ENCODE assay signal across 31 cellular contexts in the genomic region with DNA sequence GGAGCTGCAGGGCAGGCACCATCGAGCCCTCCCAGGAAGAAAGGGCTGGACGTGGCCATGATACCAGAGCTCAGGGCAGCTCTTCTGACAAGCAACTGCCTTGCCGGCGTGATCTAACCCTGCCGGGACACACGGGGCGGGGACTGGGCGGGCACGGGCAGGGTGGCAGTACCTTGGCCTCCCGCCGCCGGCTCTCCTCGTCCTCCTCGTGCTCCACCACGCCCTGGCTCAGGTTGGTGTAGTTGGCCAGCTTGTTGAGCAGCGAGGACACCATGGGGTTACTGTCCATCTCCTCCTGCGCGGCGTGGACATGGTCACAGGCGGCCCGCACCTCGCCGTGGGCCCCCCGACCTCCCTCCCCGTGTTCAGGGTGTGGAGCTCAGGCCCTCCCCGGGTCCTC. TPM values are rescaled to one million over a fixed set of nuclear protein-coding genes. Genes with fewer than 3 reads are reported as not detected.
DNase-seq lines count a peak whose midpoint lies in the region; ATAC-seq and TF ChIP-seq lines count a peak whose summit lies in the region.
"Had no signal": no experiment of that assay in that cellular context is flagged by ENCODE, and none has a peak within 500 bp of the region (broad histone marks: within the 10 kb centered on the region; RNA-seq: fewer than 3 reads in every experiment).

No MANE protein-coding gene starts in this region.

- no peak for TF ChIP-seq RAD21 in liver (IDR thresholded peaks at IDR 0.05)

- H3K9ac ChIP-seq in duodenal mucosa (ENCODE audit: low read depth in 1 of 2, low read length in 2 of 2) (no peak overlapping the region), liver (ENCODE audit: low read depth in 1 of 2, low read length in 2 of 2) (no peak overlapping the region)

- H3K36me3 Mint-ChIP-seq in IgD-negative memory B cell, result no peaks in the 10 kb centered on the region
- H3K36me3 Mint-ChIP-seq: natural killer cell had no signal

- no peaks in the 10 kb centered on the region for H3K27me3 Mint-ChIP-seq in IgD-negative memory B cell
- H3K27me3 Mint-ChIP-seq: B cell; central memory CD8-positive, alpha-beta T cell; dendritic cell treated with granulocyte-macrophage colony-stimulating factor and Interleukin-4, amounts not matched to agents 40 ng/mL and 50 ng/mL, for 4 days; T-helper 17 cell had no signal

- TF ChIP-seq CTCF in 22Rv1 (IDR thresholded peaks at IDR 0.05) (no peak), liver (IDR thresholded peaks at IDR 0.05; ENCODE audit: low read depth, low read length, missing input control) (no peak)

- no peaks in the 10 kb centered on the region for H3K27me3 ChIP-seq in duodenal mucosa (ENCODE audit: control insufficient read depth in 1 of 2, insufficient read depth in 2 of 2, low read length in 2 of 2)
- no peaks in the 10 kb centered on the region for H3K27me3 ChIP-seq in liver (ENCODE audit: control insufficient read depth in 4 of 4, insufficient read depth in 4 of 4, low read length in 3 of 4)
- H3K27me3 ChIP-seq in H7 (ENCODE audit: control insufficient read depth, insufficient read depth, low read length), result no peaks in the 10 kb centered on the region
- H3K27me3 ChIP-seq: uterus had no signal

- H3K4me1 Mint-ChIP-seq in IgD-negative memory B cell, result peaks cover 5 to 6% (median 5%) of the 10 kb centered on the region in 3 donors

- H3K27ac ChIP-seq in 22Rv1 (peak overlapping the region; percentile 40; the same call in 1 of the 2 replicates), duodenal mucosa (ENCODE audit: low read depth, low read length) (peak overlapping the region; percentile 10), liver (ENCODE audit: low read depth in 1 of 2, low read length in 2 of 2) (peak overlapping the region in 1 of 2 donors; percentile 15)
- H3K27ac ChIP-seq: prostate gland, uterus had no signal

- WGBS in liver, result 41% methylated on average over 26 of the region's 26 CpGs

- H3K9me3 ChIP-seq in duodenal mucosa (ENCODE audit: control insufficient read depth in 1 of 2, low read length in 2 of 2) (no peaks in the 10 kb centered on the region), liver (ENCODE audit: control insufficient read depth in 4 of 4, low read length in 3 of 4) (no peaks in the 10 kb centered on the region)
- H3K9me3 ChIP-seq: prostate gland, uterus had no signal

- no peak for ATAC-seq in GM19452 (IDR thresholded peaks at IDR 0.05; ENCODE audit: unreplicated experiment)
- ATAC-seq: activated CD4-positive, CD25-positive, alpha-beta regulatory T cell treated with anti-CD3 and anti-CD28 coated beads, Interleukin-2, amount 50 U/mL, for 24 hours; GM12878; T-helper 17 cell had no signal

- H3K36me3 ChIP-seq in duodenal mucosa (ENCODE audit: control insufficient read depth in 1 of 2, insufficient read depth in 2 of 2, low read length in 2 of 2) (peaks cover 17 to 41% of the 10 kb centered on the region in 2 donors), liver (ENCODE audit: control insufficient read depth in 4 of 4, insufficient read depth in 3 of 4, low read depth in 1 of 4, low read length in 3 of 4) (peaks cover 5 to 26% (median 15%) of the 10 kb centered on the region in 4 donors), H7 (replicated peaks; ENCODE audit: control insufficient read depth, insufficient read depth, low read length) (peaks cover 2% of the 10 kb centered on the region; the same call in 1 of the 2 replicates)
- H3K36me3 ChIP-seq: prostate gland, uterus had no signal

- peaks cover 17 to 37% of the 10 kb centered on the region in 2 donors for H3K4me1 ChIP-seq in duodenal mucosa (ENCODE audit: control insufficient read depth in 1 of 2, insufficient read depth in 2 of 2, low read length in 2 of 2)
- peaks cover 16 to 47% (median 30%) of the 10 kb centered on the region in 4 donors for H3K4me1 ChIP-seq in liver (ENCODE audit: control insufficient read depth in 4 of 4, insufficient read depth in 4 of 4, low read length in 3 of 4)
- H3K4me1 ChIP-seq: prostate gland, uterus had no signal

- H3K4me3 ChIP-seq in duodenal mucosa (ENCODE audit: low read depth in 1 of 2, low read length in 2 of 2) (no peak overlapping the region), liver (ENCODE audit: low read depth in 1 of 3, low read length in 3 of 3) (no peak overlapping the region), H7 (ENCODE audit: insufficient read depth, low read depth, low read length) (no peak overlapping the region)
- H3K4me3 ChIP-seq: GM12878, lung, prostate gland, uterus had no signal

- DNase-seq in NK-92 (lab: John Stamatoyannopoulos, UW; ENCODE audit: unreplicated experiment) (no peak), NCI-H146 treated with DMSO at 0.1 percent for 48 hours (lab: John Stamatoyannopoulos, UW; ENCODE audit: unreplicated experiment) (no peak), H7 (no peak)
- DNase-seq: ACHN; activated CD4-positive, alpha-beta T cell treated with anti-CD3 and anti-CD28 coated beads, Interleukin-2, amount 50 U/mL, for 48 hours; activated naive CD4-positive, alpha-beta T cell treated with Interleukin-2 at 50 U/mL for 16 hours; DMS153; endodermal cell; HCEC 1CT; natural killer cell; NCI-H1048; NCI-H1694; NCI-H748 treated with DMSO at 0.1 percent for 48 hours; nucleus accumbens; RPMI8226; stimulated activated CD4-positive, alpha-beta T cell treated with anti-CD3 and anti-CD28 coated beads, Interleukin-4, amount 100 ng/mL, for 4 hours; substantia nigra; T-helper 17 cell; uterus had no signal

- no peaks in the 10 kb centered on the region for H3K9me3 Mint-ChIP-seq in IgD-negative memory B cell
- H3K9me3 Mint-ChIP-seq: central memory CD8-positive, alpha-beta T cell; dendritic cell treated with granulocyte-macrophage colony-stimulating factor and Interleukin-4, amounts not matched to agents 40 ng/mL and 50 ng/mL, for 4 days; endodermal cell; natural killer cell had no signal

- H3K27ac Mint-ChIP-seq in IgD-negative memory B cell, result peak overlapping the region in 2 of 3 donors; percentile 31 to 73
- H3K27ac Mint-ChIP-seq: B cell; dendritic cell treated with granulocyte-macrophage colony-stimulating factor and Interleukin-4, amounts not matched to agents 40 ng/mL and 50 ng/mL, for 4 days; endodermal cell; T-helper 17 cell had no signal

- no peak overlapping the region for H3K4me3 Mint-ChIP-seq in IgD-negative memory B cell
- H3K4me3 Mint-ChIP-seq: B cell; central memory CD8-positive, alpha-beta T cell; dendritic cell treated with granulocyte-macrophage colony-stimulating factor and Interleukin-4, amounts not matched to agents 40 ng/mL and 50 ng/mL, for 4 days; endodermal cell; natural killer cell; T-helper 17 cell had no signal

TF ChIP-seq in liver, 16 proteins besides CTCF, POLR2A, EP300 and RAD21 (continues in another document):
- no peak for TF ChIP-seq HNF4G (IDR thresholded peaks at IDR 0.05)
- TF ChIP-seq, protein P1, sequence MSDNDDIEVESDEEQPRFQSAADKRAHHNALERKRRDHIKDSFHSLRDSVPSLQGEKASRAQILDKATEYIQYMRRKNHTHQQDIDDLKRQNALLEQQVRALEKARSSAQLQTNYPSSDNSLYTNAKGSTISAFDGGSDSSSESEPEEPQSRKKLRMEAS (IDR thresholded peaks at IDR 0.05), result peak; percentile 48
- no peak for TF ChIP-seq EGR1 (IDR thresholded peaks at IDR 0.05; ENCODE audit: low read depth in 2 of 2)
- TF ChIP-seq, protein P2, sequence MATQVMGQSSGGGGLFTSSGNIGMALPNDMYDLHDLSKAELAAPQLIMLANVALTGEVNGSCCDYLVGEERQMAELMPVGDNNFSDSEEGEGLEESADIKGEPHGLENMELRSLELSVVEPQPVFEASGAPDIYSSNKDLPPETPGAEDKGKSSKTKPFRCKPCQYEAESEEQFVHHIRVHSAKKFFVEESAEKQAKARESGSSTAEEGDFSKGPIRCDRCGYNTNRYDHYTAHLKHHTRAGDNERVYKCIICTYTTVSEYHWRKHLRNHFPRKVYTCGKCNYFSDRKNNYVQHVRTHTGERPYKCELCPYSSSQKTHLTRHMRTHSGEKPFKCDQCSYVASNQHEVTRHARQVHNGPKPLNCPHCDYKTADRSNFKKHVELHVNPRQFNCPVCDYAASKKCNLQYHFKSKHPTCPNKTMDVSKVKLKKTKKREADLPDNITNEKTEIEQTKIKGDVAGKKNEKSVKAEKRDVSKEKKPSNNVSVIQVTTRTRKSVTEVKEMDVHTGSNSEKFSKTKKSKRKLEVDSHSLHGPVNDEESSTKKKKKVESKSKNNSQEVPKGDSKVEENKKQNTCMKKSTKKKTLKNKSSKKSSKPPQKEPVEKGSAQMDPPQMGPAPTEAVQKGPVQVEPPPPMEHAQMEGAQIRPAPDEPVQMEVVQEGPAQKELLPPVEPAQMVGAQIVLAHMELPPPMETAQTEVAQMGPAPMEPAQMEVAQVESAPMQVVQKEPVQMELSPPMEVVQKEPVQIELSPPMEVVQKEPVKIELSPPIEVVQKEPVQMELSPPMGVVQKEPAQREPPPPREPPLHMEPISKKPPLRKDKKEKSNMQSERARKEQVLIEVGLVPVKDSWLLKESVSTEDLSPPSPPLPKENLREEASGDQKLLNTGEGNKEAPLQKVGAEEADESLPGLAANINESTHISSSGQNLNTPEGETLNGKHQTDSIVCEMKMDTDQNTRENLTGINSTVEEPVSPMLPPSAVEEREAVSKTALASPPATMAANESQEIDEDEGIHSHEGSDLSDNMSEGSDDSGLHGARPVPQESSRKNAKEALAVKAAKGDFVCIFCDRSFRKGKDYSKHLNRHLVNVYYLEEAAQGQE (IDR thresholded peaks at IDR 0.05), result no peak
- TF ChIP-seq SP1 (IDR thresholded peaks at IDR 0.05), result no peak
- peak in 1 of 2 donors; percentile 54 for TF ChIP-seq HNF4A (conservative IDR thresholded peaks at IDR 0.05)
- no peak for TF ChIP-seq GABPA (IDR thresholded peaks at IDR 0.05 in 1 of 2, conservative IDR thresholded peaks at IDR 0.05 in 1 of 2)
- no peak for TF ChIP-seq FOXA2 (IDR thresholded peaks at IDR 0.05)
- TF ChIP-seq TAF1 (conservative IDR thresholded peaks at IDR 0.05), result no peak
- TF ChIP-seq, protein P3, sequence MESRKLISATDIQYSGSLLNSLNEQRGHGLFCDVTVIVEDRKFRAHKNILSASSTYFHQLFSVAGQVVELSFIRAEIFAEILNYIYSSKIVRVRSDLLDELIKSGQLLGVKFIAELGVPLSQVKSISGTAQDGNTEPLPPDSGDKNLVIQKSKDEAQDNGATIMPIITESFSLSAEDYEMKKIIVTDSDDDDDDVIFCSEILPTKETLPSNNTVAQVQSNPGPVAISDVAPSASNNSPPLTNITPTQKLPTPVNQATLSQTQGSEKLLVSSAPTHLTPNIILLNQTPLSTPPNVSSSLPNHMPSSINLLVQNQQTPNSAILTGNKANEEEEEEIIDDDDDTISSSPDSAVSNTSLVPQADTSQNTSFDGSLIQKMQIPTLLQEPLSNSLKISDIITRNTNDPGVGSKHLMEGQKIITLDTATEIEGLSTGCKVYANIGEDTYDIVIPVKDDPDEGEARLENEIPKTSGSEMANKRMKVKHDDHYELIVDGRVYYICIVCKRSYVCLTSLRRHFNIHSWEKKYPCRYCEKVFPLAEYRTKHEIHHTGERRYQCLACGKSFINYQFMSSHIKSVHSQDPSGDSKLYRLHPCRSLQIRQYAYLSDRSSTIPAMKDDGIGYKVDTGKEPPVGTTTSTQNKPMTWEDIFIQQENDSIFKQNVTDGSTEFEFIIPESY (IDR thresholded peaks at IDR 0.05), result no peak
- no peak for TF ChIP-seq NR2F2 (IDR thresholded peaks at IDR 0.05)
- no peak for TF ChIP-seq JUND (IDR thresholded peaks at IDR 0.05)

RNA-seq across cellular contexts. Expression of a gene that starts 18.5 kb away (rescaled TPM):
- polyA plus RNA-seq in IgD-negative memory B cell (10.9 TPM), liver (10 to 100 TPM; 12.3 to 30.8 TPM)
- total RNA-seq in liver, result 10 to 100 TPM; 27.1 to 64.2 TPM
- 17.7 and 19.8 TPM in 2 replicates for total RNA-seq in H7 (2014; rRNA removed; shearing (Covaris generic))
